9 cellular contexts compared by ENCODE assay signal in the genomic region with DNA sequence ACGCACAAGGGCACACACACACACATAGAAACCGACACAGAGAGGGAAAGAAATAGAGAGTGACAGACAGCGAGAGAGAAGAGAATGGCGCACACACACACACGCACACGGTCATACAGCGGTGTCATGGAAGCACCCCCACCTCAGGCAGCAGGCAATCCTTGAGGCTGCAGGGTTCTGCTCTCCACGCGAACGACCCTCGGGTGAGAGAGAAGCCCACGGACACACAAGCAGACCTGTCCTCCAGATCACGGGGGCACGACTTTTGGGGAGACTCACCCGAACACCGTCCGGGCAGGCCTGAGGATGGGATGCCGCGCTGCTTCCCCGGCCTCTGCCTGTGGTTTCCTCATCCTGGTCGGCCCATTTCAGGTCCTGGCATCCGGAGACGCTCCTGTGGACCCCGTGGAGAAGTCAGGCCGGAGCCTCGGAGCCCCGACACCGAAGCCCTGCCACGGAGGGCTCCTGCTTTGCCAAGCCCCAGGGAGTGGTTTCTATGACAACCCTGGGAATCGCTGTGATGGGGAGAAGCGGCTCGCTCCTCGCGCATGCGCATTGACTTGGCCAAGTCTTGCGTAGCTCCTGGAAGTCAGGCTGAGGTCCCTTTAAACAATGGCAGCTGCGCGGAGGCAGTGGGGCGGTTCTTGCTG.
A peak's percentile ranks its signal among the peaks of the same experiment; 100 is the strongest.
DNase-seq lines count a peak whose midpoint lies in the region; ATAC-seq and TF ChIP-seq lines count a peak whose summit lies in the region.
"Had no signal": no experiment of that assay in that cellular context is flagged by ENCODE, and none has a peak within 500 bp of the region (broad histone marks: within the 10 kb centered on the region; RNA-seq: fewer than 3 reads in every experiment).

No MANE protein-coding gene starts in this region.

- H3K27me3 ChIP-seq in fibroblast of lung (ENCODE audit: control insufficient read depth, insufficient read depth, low read length) (no peaks in the 10 kb centered on the region), prostate gland (replicated peaks; ENCODE audit: insufficient read depth) (no peaks in the 10 kb centered on the region)

- no peak for ATAC-seq in GM21423 (IDR thresholded peaks at IDR 0.05; ENCODE audit: unreplicated experiment)
- ATAC-seq: HCT116 had no signal

- no peaks in the 10 kb centered on the region for H4K20me1 ChIP-seq in fibroblast of lung (ENCODE audit: control insufficient read depth, extremely low read depth, insufficient read depth, low read length)

- H3K4me3 ChIP-seq in fibroblast of lung (replicated peaks in 1 of 4; ENCODE audit: control extremely low read depth in 1 of 4, insufficient read depth in 1 of 4, low read depth in 3 of 4, low read length in 4 of 4) (peak overlapping the region; percentile 31 to 73 (median 54)), prostate gland (peak overlapping the region; percentile 20 to 30)

- 42% methylated on average over 19 of the region's 39 CpGs for WGBS in prostate gland

- H3K9me3 ChIP-seq in fibroblast of lung (ENCODE audit: control insufficient read depth, insufficient read depth, low read depth, low read length) (no peaks in the 10 kb centered on the region), prostate gland (no peaks in the 10 kb centered on the region)

- DNase-seq in G401 (ENCODE audit: low spot score) (peak; percentile 88), fibroblast of lung (ENCODE audit: low read depth in 2 of 2) (peak; percentile 26 to 85), prostate gland (ENCODE audit: low spot score) (no peak), ecto neural progenitor cell (ENCODE audit: low spot score) (no peak), NCI-H2196 (lab: John Stamatoyannopoulos, UW; ENCODE audit: unreplicated experiment) (no peak), erythroblast (lab: John Stamatoyannopoulos, UW) (no peak)
- peak; percentile 28 to 29 for DNase-seq in activated CD4-positive, alpha-beta T cell treated with anti-CD3 and anti-CD28 coated beads, Interleukin-2, amount 50 U/mL, for 48 hours

- intact Hi-C loops in prostate gland (cut with DNase I) = no loop called here

- no peaks in the 10 kb centered on the region for H3K36me3 ChIP-seq in fibroblast of lung (ENCODE audit: control insufficient read depth, insufficient read depth, low read length)
- H3K36me3 ChIP-seq in prostate gland = no peaks in the 10 kb centered on the region

- peak overlapping the region; percentile 80 for H2AFZ ChIP-seq in fibroblast of lung (ENCODE audit: low read length)

- peak overlapping the region; percentile 58 for H3K9ac ChIP-seq in fibroblast of lung (ENCODE audit: insufficient read depth, low read length)

- H3K27ac ChIP-seq in fibroblast of lung (ENCODE audit: insufficient read depth, low read length) (no peak overlapping the region), prostate gland (no peak overlapping the region)

- in situ Hi-C loops in G401 (cut with HindIII; ENCODE audit: low sequenced_read_pairs) = no loop called here

- H3K4me1 ChIP-seq in fibroblast of lung (ENCODE audit: control insufficient read depth, extremely low read depth, insufficient read depth, low read length) (no peaks in the 10 kb centered on the region), prostate gland (replicated peaks) (no peaks in the 10 kb centered on the region)

- no peak for TF ChIP-seq POLR2A in prostate gland (IDR thresholded peaks at IDR 0.05)
- no peak for TF ChIP-seq POLR2A in erythroblast (IDR thresholded peaks at IDR 0.05; ENCODE audit: low read length)

- TF ChIP-seq CTCF in fibroblast of lung (conservative IDR thresholded peaks at IDR 0.05 in 1 of 2, IDR thresholded peaks at IDR 0.05 in 1 of 2; ENCODE audit: low read depth in 1 of 2, low read length in 2 of 2) (no peak), prostate gland (IDR thresholded peaks at IDR 0.05) (no peak)

- no peaks in the 10 kb centered on the region for H3K79me2 ChIP-seq in fibroblast of lung (ENCODE audit: control insufficient read depth, insufficient read depth, low read length)

- H3K4me2 ChIP-seq in fibroblast of lung (ENCODE audit: extremely low read depth, insufficient read depth, low read length) = peak overlapping the region; percentile 51

Comparison
In these comparisons a context has a peak if more than half of its experiments do, and no peak if none do; other contexts are left out.
1. DNase-seq: peak in G401 (single experiment), activated CD4-positive, alpha-beta T cell treated with anti-CD3 and anti-CD28 coated beads, Interleukin-2, amount 50 U/mL, for 48 hours (2 of 2) and fibroblast of lung (2 of 2); none in prostate gland (single experiment), ecto neural progenitor cell (single experiment), NCI-H2196 (single experiment) and erythroblast (0 of 2).